ENCODE assay signal across 18 cellular contexts in genomic region chr18:47730795-47731194, GRCh38.
A peak's percentile ranks its signal among the peaks of the same experiment; 100 is the strongest.
DNase-seq lines count a peak whose midpoint lies in the region; ATAC-seq and TF ChIP-seq lines count a peak whose summit lies in the region.
"Had no signal": no experiment of that assay in that cellular context is flagged by ENCODE, and none has a peak within 500 bp of the region (broad histone marks: within the 10 kb centered on the region; RNA-seq: fewer than 3 reads in every experiment).

No MANE protein-coding gene starts in this region.

- H4K8ac ChIP-seq in IMR-90 (ENCODE audit: low read depth in 2 of 2, low read length in 2 of 2), result no peak overlapping the region

- no peak overlapping the region for H3K4me3 ChIP-seq in IMR-90 (ENCODE audit: insufficient read depth, low read depth, low read length)
- H3K4me3 ChIP-seq in brain microvascular endothelial cell (ENCODE audit: low read depth, low read length), result no peak overlapping the region
- no peak overlapping the region for H3K4me3 ChIP-seq in esophagus muscularis mucosa
- H3K4me3 ChIP-seq: Peyer's patch, transverse colon had no signal

- no peak overlapping the region for H2AK5ac ChIP-seq in IMR-90 (ENCODE audit: low read depth, low read length)

- no peak overlapping the region for H3K4me2 ChIP-seq in IMR-90 (ENCODE audit: low read depth, low read length)

- no peaks in the 10 kb centered on the region for H3K79me1 ChIP-seq in IMR-90 (ENCODE audit: low read depth in 1 of 2, low read length in 2 of 2)

- H3K36me3 Mint-ChIP-seq in progenitor cell of endocrine pancreas (ENCODE audit: insufficient read depth), result no peaks in the 10 kb centered on the region
- H3K36me3 Mint-ChIP-seq: naive thymus-derived CD4-positive, alpha-beta T cell had no signal

- CTCF ChIA-PET in IMR-90 (lab: Yijun Ruan, JAX), result no interaction called here

- H3K4me1 Mint-ChIP-seq in progenitor cell of endocrine pancreas (ENCODE audit: low read depth), result peaks cover 15% of the 10 kb centered on the region
- H3K4me1 Mint-ChIP-seq: naive thymus-derived CD4-positive, alpha-beta T cell had no signal

- no peak overlapping the region for H3K56ac ChIP-seq in IMR-90 (ENCODE audit: extremely low read depth, insufficient read depth, low read length)

- DNase-seq in GM10266 (ENCODE audit: extremely low spot score), result no peak
- DNase-seq in IMR-90, result peak; percentile 4
- DNase-seq in brain microvascular endothelial cell, result peak; percentile 15
- DNase-seq in progenitor cell of endocrine pancreas (ENCODE audit: low spot score, unreplicated experiment), result no peak
- DNase-seq in esophagus muscularis mucosa (ENCODE audit: extremely low spot score), result no peak
- DNase-seq in NCI-H2107 (lab: John Stamatoyannopoulos, UW), result no peak
- DNase-seq: DMS153; foreskin melanocyte; naive thymus-derived CD4-positive, alpha-beta T cell; NCI-H187 treated with DMSO at 0.1 percent for 48 hours; NCI-H526 treated with DMSO at 0.1 percent for 48 hours; Peyer's patch; posterior cingulate gyrus; stimulated activated naive CD4-positive, alpha-beta T cell; SW 1271; transverse colon had no signal

- H3K4me1 ChIP-seq in IMR-90 (ENCODE audit: control insufficient read depth, insufficient read depth, low read length) (no peaks in the 10 kb centered on the region), esophagus muscularis mucosa (no peaks in the 10 kb centered on the region)
- H3K4me1 ChIP-seq: Peyer's patch, transverse colon had no signal

- H4K91ac ChIP-seq in IMR-90 (ENCODE audit: insufficient read depth, low read depth, low read length), result no peak overlapping the region

- POLR2A ChIA-PET in IMR-90 (lab: Charles Lee; ENCODE audit: unreplicated experiment), result no interaction called here

- TF ChIP-seq POLR2A in IMR-90 (IDR thresholded peaks at IDR 0.05; ENCODE audit: low read depth, low read length) (no peak), esophagus muscularis mucosa (IDR thresholded peaks at IDR 0.05; ENCODE audit: low read depth) (no peak)

- no peak for TF ChIP-seq EP300 in esophagus muscularis mucosa (IDR thresholded peaks at IDR 0.05)

- H3K9me3 Mint-ChIP-seq in progenitor cell of endocrine pancreas (ENCODE audit: low read depth), result no peaks in the 10 kb centered on the region
- H3K9me3 Mint-ChIP-seq: naive thymus-derived CD4-positive, alpha-beta T cell had no signal

- 60% methylated on average over 1 of the region's 5 CpGs; no CpG with 5 or more reads in 1 of the 2 experiments for WGBS in IMR-90 (ENCODE audit: extremely low coverage in 2 of 2, insufficient read length in 1 of 2), 2 experiments
- 71% methylated on average over 5 of the region's 5 CpGs for WGBS in esophagus muscularis mucosa

- H3K18ac ChIP-seq in IMR-90 (ENCODE audit: low read depth, low read length), result no peak overlapping the region

- no peak overlapping the region for H3K27ac Mint-ChIP-seq in progenitor cell of endocrine pancreas
- H3K27ac Mint-ChIP-seq: naive thymus-derived CD4-positive, alpha-beta T cell had no signal

- no peak overlapping the region for H2BK15ac ChIP-seq in IMR-90 (ENCODE audit: low read depth, low read length)

- H3K36me3 ChIP-seq in IMR-90 (ENCODE audit: control insufficient read depth, insufficient read depth, low read length) (no peaks in the 10 kb centered on the region), brain microvascular endothelial cell (replicated peaks) (no peaks in the 10 kb centered on the region), esophagus muscularis mucosa (no peaks in the 10 kb centered on the region)
- H3K36me3 ChIP-seq: Peyer's patch, transverse colon had no signal

- ATAC-seq in IMR-90 (ENCODE audit: low read depth) (no peak; the same call in 1 of the 2 replicates), HG03521 (IDR thresholded peaks at IDR 0.05; ENCODE audit: unreplicated experiment) (no peak)
- ATAC-seq: naive thymus-derived CD4-positive, alpha-beta T cell had no signal

- H2AFZ ChIP-seq in IMR-90 (replicated peaks; ENCODE audit: low read length, poor library complexity), result no peak overlapping the region

- peaks cover 32% of the 10 kb centered on the region for H3K27me3 Mint-ChIP-seq in progenitor cell of endocrine pancreas

- dilution Hi-C loops in IMR-90 (cut with HindIII; ENCODE audit: low sequenced_read_pairs, unreplicated experiment), result no loop called here

- H3K4ac ChIP-seq in IMR-90 (ENCODE audit: low read depth, low read length), result no peak overlapping the region

- H3K14ac ChIP-seq in IMR-90 (replicated peaks; ENCODE audit: low read depth, low read length), result no peak overlapping the region

- H3K27me3 ChIP-seq in IMR-90 (ENCODE audit: control insufficient read depth, insufficient read depth, low read length) (no peaks in the 10 kb centered on the region; the same call in 1 of the 2 replicates), brain microvascular endothelial cell (replicated peaks) (no peaks in the 10 kb centered on the region), esophagus muscularis mucosa (peaks cover 0 to 44% (median 0%) of the 10 kb centered on the region in 4 donors)
- H3K27me3 ChIP-seq: Peyer's patch, transverse colon had no signal

- no peak overlapping the region for H3K4me3 Mint-ChIP-seq in progenitor cell of endocrine pancreas (ENCODE audit: low read depth)
- H3K4me3 Mint-ChIP-seq: naive thymus-derived CD4-positive, alpha-beta T cell had no signal

- no peak for TF ChIP-seq RAD21 in IMR-90 (IDR thresholded peaks at IDR 0.05; ENCODE audit: low read length)

- no peaks in the 10 kb centered on the region for H3K9me1 ChIP-seq in IMR-90 (ENCODE audit: insufficient read depth, low read length)

- no peak overlapping the region for H2BK20ac ChIP-seq in IMR-90 (ENCODE audit: low read depth, low read length)

- no peaks in the 10 kb centered on the region for H4K20me1 ChIP-seq in IMR-90 (ENCODE audit: insufficient read depth, low read length)

- H2BK5ac ChIP-seq in IMR-90 (ENCODE audit: low read depth, low read length, poor library complexity, severe bottlenecking), result no peak overlapping the region

- TF ChIP-seq CTCF in GM10266 (IDR thresholded peaks at IDR 0.05; ENCODE audit: control insufficient read depth, insufficient read depth, low read depth, missing control alignments) (peak; percentile 5), IMR-90 (conservative IDR thresholded peaks at IDR 0.05; ENCODE audit: low read depth, low read length) (no peak), brain microvascular endothelial cell (IDR thresholded peaks at IDR 0.05; ENCODE audit: low read depth, low read length, missing control alignments) (no peak), progenitor cell of endocrine pancreas (IDR thresholded peaks at IDR 0.05; ENCODE audit: unreplicated experiment) (peak; percentile 6), esophagus muscularis mucosa (IDR thresholded peaks at IDR 0.05) (no peak)

- no peak overlapping the region for H2AK9ac ChIP-seq in IMR-90 (replicated peaks; ENCODE audit: low read depth, low read length, poor library complexity)

- no peak overlapping the region for H3K23ac ChIP-seq in IMR-90 (ENCODE audit: low read depth, low read length)

- intact Hi-C loops in IMR-90 (cut with micrococcal nuclease), result no loop called here
- intact Hi-C loops in esophagus muscularis mucosa (cut with DNase I), result no loop called here

- no peaks in the 10 kb centered on the region for H3K9me3 ChIP-seq in IMR-90 (ENCODE audit: control insufficient read depth, insufficient read depth, low read length)
- H3K9me3 ChIP-seq in esophagus muscularis mucosa, result no peaks in the 10 kb centered on the region
- H3K9me3 ChIP-seq: Peyer's patch, transverse colon had no signal

- H4K5ac ChIP-seq in IMR-90 (ENCODE audit: low read depth, low read length), result no peak overlapping the region

- no TSS peak for BruUV-seq in IMR-90 (replicated peaks; lab: Mats Ljungman, UMichigan)

- in situ Hi-C loops in IMR-90 (cut with MboI; ENCODE audit: low sequenced_read_pairs) (no loop called here), brain microvascular endothelial cell (cut with HindIII; ENCODE audit: low pct_ligation_motif_present, low sequenced_read_pairs) (no loop called here)

- H3K9ac ChIP-seq in IMR-90 (ENCODE audit: low read depth, low read length), result no peak overlapping the region

- H3K27ac ChIP-seq in IMR-90 (ENCODE audit: insufficient read depth, low read length) (no peak overlapping the region), brain microvascular endothelial cell (no peak overlapping the region), esophagus muscularis mucosa (replicated peaks in 1 of 4) (no peak overlapping the region)
- H3K27ac ChIP-seq: C4-2B, Peyer's patch, transverse colon had no signal

- no peak overlapping the region for H2BK120ac ChIP-seq in IMR-90 (ENCODE audit: low read depth, low read length)

TF ChIP-seq in IMR-90, 13 proteins besides CTCF, POLR2A, EP300 and RAD21:
- TF ChIP-seq, protein P1, sequence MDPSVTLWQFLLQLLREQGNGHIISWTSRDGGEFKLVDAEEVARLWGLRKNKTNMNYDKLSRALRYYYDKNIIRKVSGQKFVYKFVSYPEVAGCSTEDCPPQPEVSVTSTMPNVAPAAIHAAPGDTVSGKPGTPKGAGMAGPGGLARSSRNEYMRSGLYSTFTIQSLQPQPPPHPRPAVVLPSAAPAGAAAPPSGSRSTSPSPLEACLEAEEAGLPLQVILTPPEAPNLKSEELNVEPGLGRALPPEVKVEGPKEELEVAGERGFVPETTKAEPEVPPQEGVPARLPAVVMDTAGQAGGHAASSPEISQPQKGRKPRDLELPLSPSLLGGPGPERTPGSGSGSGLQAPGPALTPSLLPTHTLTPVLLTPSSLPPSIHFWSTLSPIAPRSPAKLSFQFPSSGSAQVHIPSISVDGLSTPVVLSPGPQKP (IDR thresholded peaks at IDR 0.05; ENCODE audit: borderline replicate concordance, low read depth, low read length), result no peak
- TF ChIP-seq, protein P2, sequence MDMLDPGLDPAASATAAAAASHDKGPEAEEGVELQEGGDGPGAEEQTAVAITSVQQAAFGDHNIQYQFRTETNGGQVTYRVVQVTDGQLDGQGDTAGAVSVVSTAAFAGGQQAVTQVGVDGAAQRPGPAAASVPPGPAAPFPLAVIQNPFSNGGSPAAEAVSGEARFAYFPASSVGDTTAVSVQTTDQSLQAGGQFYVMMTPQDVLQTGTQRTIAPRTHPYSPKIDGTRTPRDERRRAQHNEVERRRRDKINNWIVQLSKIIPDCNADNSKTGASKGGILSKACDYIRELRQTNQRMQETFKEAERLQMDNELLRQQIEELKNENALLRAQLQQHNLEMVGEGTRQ (IDR thresholded peaks at IDR 0.05; ENCODE audit: low read depth, low read length), result no peak
- no peak for TF ChIP-seq NFE2L2 (IDR thresholded peaks at IDR 0.05; ENCODE audit: low read depth, low read length)

Comparison
In these comparisons a context has a peak if more than half of its experiments do, and no peak if none do; other contexts are left out.
1. DNase-seq: peak in IMR-90 (single experiment) and brain microvascular endothelial cell (single experiment); none in GM10266 (single experiment), progenitor cell of endocrine pancreas (single experiment), esophagus muscularis mucosa (single experiment) and NCI-H2107 (single experiment).
2. CTCF ChIP-seq: peak in GM10266 (single experiment) and progenitor cell of endocrine pancreas (single experiment); none in IMR-90 (single experiment), brain microvascular endothelial cell (single experiment) and esophagus muscularis mucosa (0 of 3).